In the genomic region with DNA sequence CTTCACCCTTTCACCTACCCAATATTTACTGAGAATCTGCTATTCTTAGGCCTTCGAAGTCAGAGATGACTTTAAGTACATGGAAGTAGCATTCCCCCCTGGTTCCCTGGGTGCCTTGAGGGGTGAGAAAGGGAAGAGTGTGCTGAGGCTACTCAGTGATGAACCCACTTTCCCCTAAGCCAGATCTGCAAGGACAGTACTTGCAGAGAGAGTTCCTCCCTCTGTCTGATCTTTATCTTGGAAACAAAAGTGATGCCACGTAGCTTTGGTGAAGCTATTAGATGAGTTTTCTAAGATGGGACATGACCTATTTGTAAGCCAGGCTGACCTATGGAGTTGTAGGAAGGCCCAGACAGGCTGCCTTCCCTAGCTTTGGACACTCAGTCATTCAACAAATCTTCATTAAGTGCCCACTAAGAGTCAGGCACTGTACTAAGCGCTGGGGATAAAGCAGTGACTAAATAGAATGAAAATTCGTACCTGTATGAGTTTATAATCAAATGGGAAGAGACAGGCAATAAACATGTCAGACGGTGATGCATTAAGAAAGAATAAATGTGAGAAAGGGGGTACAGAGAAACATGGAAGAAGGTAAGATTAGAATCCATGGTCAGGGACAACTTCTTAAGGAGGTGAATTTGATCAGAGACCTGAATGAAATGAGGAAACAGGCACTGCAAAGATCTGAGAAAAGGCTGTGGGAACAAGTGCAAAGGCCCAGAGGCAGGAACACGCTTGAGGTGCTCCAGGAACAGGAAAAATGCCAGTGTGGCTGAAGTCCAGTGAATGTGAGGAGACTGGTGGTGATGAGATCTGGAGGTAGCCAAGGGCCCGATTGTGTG, we compare ENCODE assay signal across 16 cellular contexts. TPM values are rescaled to one million over a fixed set of nuclear protein-coding genes. Genes with fewer than 3 reads are reported as not detected.
DNase-seq lines count a peak whose midpoint lies in the region; ATAC-seq and TF ChIP-seq lines count a peak whose summit lies in the region.
"Had no signal": no experiment of that assay in that cellular context is flagged by ENCODE, and none has a peak within 500 bp of the region (broad histone marks: within the 10 kb centered on the region; RNA-seq: fewer than 3 reads in every experiment).

No MANE protein-coding gene starts in this region.

- peaks cover 19% of the 10 kb centered on the region for H4K20me1 ChIP-seq in PC-3 (ENCODE audit: low read length)

- no peak for DNase-seq in activated CD4-positive, alpha-beta T cell treated with anti-CD3 and anti-CD28 coated beads, Interleukin-2, amount 10 ng/mL, durations not matched to agents 24 days and 14 days
- no peak for DNase-seq in activated CD4-positive, alpha-beta T cell treated with anti-CD3 and anti-CD28 coated beads, Interleukin-2, amount 50 U/mL, for 48 hours
- DNase-seq in PC-3, result peak; percentile 1
- no peak for DNase-seq in chondrocyte (ENCODE audit: low spot score)
- no peak for DNase-seq in gastrocnemius medialis
- no peak for DNase-seq in stimulated activated CD4-positive, alpha-beta T cell treated with anti-CD3 and anti-CD28 coated beads, Interleukin-4, amount 100 ng/mL, for 1 hour
- DNase-seq: activated CD4-positive, alpha-beta T cell treated with anti-CD3 and anti-CD28 coated beads for 4 hours; KBM-7; kidney glomerular epithelial cell; NCI-H2171 treated with DMSO at 0.1 percent for 48 hours; pancreas had no signal

- peaks cover 14% of the 10 kb centered on the region for H3K4me1 ChIP-seq in PC-3 (ENCODE audit: insufficient read depth, low read length)
- H3K4me1 ChIP-seq in gastrocnemius medialis, result peaks cover 60 to 85% of the 10 kb centered on the region in 2 donors

- POLR2A ChIA-PET in PC-3 (lab: Charles Lee; ENCODE audit: unreplicated experiment), result interaction anchor here (0.6 to 1.5 kb wide), 2 partner anchors 36 to 39 kb away, joined by 4 to 8 read pairs; no protein-coding TSS in a partner anchor

- H3K4me2 ChIP-seq in PC-3 (ENCODE audit: low read length), result no peak overlapping the region

- no peaks in the 10 kb centered on the region for H3K9me3 Mint-ChIP-seq in activated CD4-positive, alpha-beta T cell treated with anti-CD3 and anti-CD28 coated beads, Interleukin-2, amount 10 ng/mL, durations not matched to agents 24 days and 14 days
- no peaks in the 10 kb centered on the region for H3K9me3 Mint-ChIP-seq in chondrocyte (ENCODE audit: low read depth)
- H3K9me3 Mint-ChIP-seq: brain had no signal

- no peak overlapping the region for H2AFZ ChIP-seq in PC-3 (ENCODE audit: low read length)

- no peaks in the 10 kb centered on the region for H3K9me2 ChIP-seq in PC-3 (replicated peaks; ENCODE audit: low read length)

- H3K9ac ChIP-seq in PC-3 (ENCODE audit: low read length), result no peak overlapping the region

- no peaks in the 10 kb centered on the region for H3K9me3 ChIP-seq in PC-3 (ENCODE audit: low read length)
- H3K9me3 ChIP-seq in gastrocnemius medialis, result no peaks in the 10 kb centered on the region
- H3K9me3 ChIP-seq: pancreas had no signal

- no peak overlapping the region for H3K27ac ChIP-seq in PC-3 (ENCODE audit: low read length)
- H3K27ac ChIP-seq in gastrocnemius medialis, result peak overlapping the region; percentile 8 to 32 (median 29)

- H3K27ac Mint-ChIP-seq in activated CD4-positive, alpha-beta T cell treated with anti-CD3 and anti-CD28 coated beads, Interleukin-2, amount 10 ng/mL, durations not matched to agents 24 days and 14 days, result peak overlapping the region; percentile 70
- H3K27ac Mint-ChIP-seq in chondrocyte (ENCODE audit: unreplicated experiment), result peak overlapping the region; percentile 37

- H3K4me1 Mint-ChIP-seq in activated CD4-positive, alpha-beta T cell treated with anti-CD3 and anti-CD28 coated beads, Interleukin-2, amount 10 ng/mL, durations not matched to agents 24 days and 14 days, result peaks cover 86% of the 10 kb centered on the region
- peaks cover 49% of the 10 kb centered on the region for H3K4me1 Mint-ChIP-seq in chondrocyte (ENCODE audit: low read depth)

- ATAC-seq in PC-3 (no peak), gastrocnemius medialis (no peak), HG03139 (IDR thresholded peaks at IDR 0.05; ENCODE audit: unreplicated experiment) (no peak), HG03432 (IDR thresholded peaks at IDR 0.05; ENCODE audit: unreplicated experiment) (no peak)
- ATAC-seq: pancreas had no signal

- H3K4me3 ChIP-seq in PC-3 (ENCODE audit: low read length) (no peak overlapping the region), gastrocnemius medialis (no peak overlapping the region)
- H3K4me3 ChIP-seq: pancreas had no signal

- TF ChIP-seq CTCF in PC-3 (conservative IDR thresholded peaks at IDR 0.05; ENCODE audit: low read depth, low read length) (no peak), chondrocyte (IDR thresholded peaks at IDR 0.05) (no peak), gastrocnemius medialis (IDR thresholded peaks at IDR 0.05 in 4 of 5, conservative IDR thresholded peaks at IDR 0.05 in 1 of 5) (no peak)

- in situ Hi-C loops in gastrocnemius medialis (cut with MboI; ENCODE audit: low sequenced_read_pairs in 4 of 4), result no loop called here

- H3K27me3 ChIP-seq in PC-3 (ENCODE audit: low read length) (no peaks in the 10 kb centered on the region), gastrocnemius medialis (no peaks in the 10 kb centered on the region)
- H3K27me3 ChIP-seq: pancreas had no signal

- intact Hi-C loops in activated CD4-positive, alpha-beta T cell treated with anti-CD3 and anti-CD28 coated beads, Interleukin-2, amount 10 ng/mL, durations not matched to agents 24 days and 14 days (cut with micrococcal nuclease), result loop anchor here (2.0 kb wide), 1 partner anchor 14 kb away; no protein-coding TSS in a partner anchor
- intact Hi-C loops in PC-3 (cut with micrococcal nuclease), result loop anchor here (2.0 kb wide), 1 partner anchor 32 kb away; no protein-coding TSS in a partner anchor
- intact Hi-C loops in gastrocnemius medialis (cut with DNase I; ENCODE audit: low total_unique reads), result no loop called here

- CTCF ChIA-PET in PC-3 (lab: Charles Lee), result interaction anchor here (0.6 kb wide), 1 partner anchor 47 kb away, joined by 3 read pairs; no protein-coding TSS in a partner anchor

- BruUV-seq in PC-3 (replicated peaks; lab: Mats Ljungman, UMichigan), result no TSS peak

- H3K36me3 ChIP-seq in PC-3 (ENCODE audit: low read depth, low read length), result peaks cover 81% of the 10 kb centered on the region
- H3K36me3 ChIP-seq in gastrocnemius medialis, result no peaks in the 10 kb centered on the region

- no peaks in the 10 kb centered on the region for H3K27me3 Mint-ChIP-seq in activated CD4-positive, alpha-beta T cell treated with anti-CD3 and anti-CD28 coated beads, Interleukin-2, amount 10 ng/mL, durations not matched to agents 24 days and 14 days
- no peaks in the 10 kb centered on the region for H3K27me3 Mint-ChIP-seq in chondrocyte (ENCODE audit: low read depth)
- H3K27me3 Mint-ChIP-seq: brain had no signal

- no peak for TF ChIP-seq POLR2A in gastrocnemius medialis (IDR thresholded peaks at IDR 0.05)

- H3K79me2 ChIP-seq in PC-3 (ENCODE audit: low read length), result peaks cover 97% of the 10 kb centered on the region

- H3K36me3 Mint-ChIP-seq in activated CD4-positive, alpha-beta T cell treated with anti-CD3 and anti-CD28 coated beads, Interleukin-2, amount 10 ng/mL, durations not matched to agents 24 days and 14 days (ENCODE audit: low read depth), result peaks cover 85% of the 10 kb centered on the region
- peaks cover 35% of the 10 kb centered on the region for H3K36me3 Mint-ChIP-seq in chondrocyte (ENCODE audit: low read depth)

- H3K4me3 Mint-ChIP-seq in activated CD4-positive, alpha-beta T cell treated with anti-CD3 and anti-CD28 coated beads, Interleukin-2, amount 10 ng/mL, durations not matched to agents 24 days and 14 days, result peak overlapping the region; percentile 77
- no peak overlapping the region for H3K4me3 Mint-ChIP-seq in chondrocyte (ENCODE audit: unreplicated experiment)
- H3K4me3 Mint-ChIP-seq: brain had no signal

- peaks cover 3% of the 10 kb centered on the region for H3F3A ChIP-seq in PC-3 (ENCODE audit: low read length, unreplicated experiment)

RNA-seq across cellular contexts. Expression of a gene that starts 42.2 kb away (rescaled TPM):
- total RNA-seq in activated CD4-positive, alpha-beta T cell treated with anti-CD3 and anti-CD28 coated beads, Interleukin-2, amount 10 ng/mL, durations not matched to agents 24 days and 14 days, result 379 and 381 TPM in 2 replicates
- 260 and 277 TPM in 2 replicates for total RNA-seq in PC-3 (2014; rRNA removed)
- 55.9 to 96.1 TPM (median 90.7 TPM) in 3 replicates for total RNA-seq in chondrocyte
- total RNA-seq in gastrocnemius medialis, result 10 to 100 TPM; 41.5 to 87.8 (median 55.3) TPM

RNA-seq across cellular contexts. Expression of a gene that starts 42.8 kb away (rescaled TPM):
- not detected in 2 replicates for total RNA-seq in activated CD4-positive, alpha-beta T cell treated with anti-CD3 and anti-CD28 coated beads, Interleukin-2, amount 10 ng/mL, durations not matched to agents 24 days and 14 days
- not detected in 2 replicates for total RNA-seq in PC-3 (2014; rRNA removed)
- total RNA-seq in chondrocyte, result not detected in 3 replicates
- total RNA-seq in gastrocnemius medialis, result 10 to 100 TPM in 1 of 4 donors, 1 to 10 TPM in 3; 3.9 to 10.4 (median 4.3) TPM
- total RNA-seq: fibroblast of lung, RPMI7951 had no signal

RNA-seq across cellular contexts. Expression of a gene that starts 58.6 kb away (rescaled TPM):
- 60.1 and 61.3 TPM in 2 replicates for total RNA-seq in activated CD4-positive, alpha-beta T cell treated with anti-CD3 and anti-CD28 coated beads, Interleukin-2, amount 10 ng/mL, durations not matched to agents 24 days and 14 days
- total RNA-seq in PC-3 (2014; rRNA removed) (128 and 151 TPM in 2 replicates), chondrocyte (20.2 to 51.0 TPM (median 49.6 TPM) in 3 replicates), gastrocnemius medialis (1 to 10 TPM in 2 of 4 donors, under 1 TPM in 2; 0.46 to 1.9 (median 1.0) TPM)
